8 cellular contexts compared by ENCODE assay signal in the genomic region with DNA sequence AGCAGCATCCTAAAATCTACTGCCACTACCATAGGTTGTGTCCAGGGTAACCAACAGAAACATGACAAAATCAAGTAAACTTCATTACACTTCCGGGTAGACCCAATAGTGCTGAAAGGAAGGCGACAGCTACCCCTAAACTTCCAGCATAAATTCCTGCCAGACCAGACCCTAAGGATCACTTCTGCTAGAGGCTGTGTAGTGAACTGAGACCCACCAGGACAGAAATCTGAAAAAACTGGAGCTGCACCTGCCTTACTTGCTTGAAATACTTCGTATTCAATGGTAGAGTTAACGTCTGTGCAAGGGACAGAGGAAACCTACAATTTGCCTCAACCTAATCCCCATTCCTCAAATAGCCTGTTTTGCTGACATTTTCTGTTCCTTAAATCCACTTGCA. TPM values are rescaled to one million over a fixed set of nuclear protein-coding genes. Genes with fewer than 3 reads are reported as not detected.
A peak's percentile ranks its signal among the peaks of the same experiment; 100 is the strongest.
DNase-seq lines count a peak whose midpoint lies in the region; ATAC-seq, FAIRE-seq and TF ChIP-seq lines count a peak whose summit lies in the region.

No MANE protein-coding gene starts in this region.

- H3K27ac Mint-ChIP-seq in astrocyte (ENCODE audit: unreplicated experiment), result peak overlapping the region; percentile 96
- peak overlapping the region; percentile 96 to 98 (median 98) for H3K27ac Mint-ChIP-seq in nephron

- no peak for ATAC-seq in GM19467 (IDR thresholded peaks at IDR 0.05; ENCODE audit: unreplicated experiment)
- ATAC-seq in HG02973 (IDR thresholded peaks at IDR 0.05; ENCODE audit: unreplicated experiment), result no peak

- peaks cover 84% of the 10 kb centered on the region for H3K79me2 ChIP-seq in astrocyte (ENCODE audit: insufficient read depth, low read length)

- H3K4me3 Mint-ChIP-seq in astrocyte (ENCODE audit: unreplicated experiment) (peak overlapping the region; percentile 84), nephron (peak overlapping the region; percentile 83 to 92 (median 85))

- H3K27me3 Mint-ChIP-seq in astrocyte (ENCODE audit: low read depth, unreplicated experiment), result no peaks in the 10 kb centered on the region
- no peaks in the 10 kb centered on the region for H3K27me3 Mint-ChIP-seq in nephron (ENCODE audit: low read depth)

- TF ChIP-seq CTCF in astrocyte (IDR thresholded peaks at IDR 0.05; ENCODE audit: insufficient read depth, low read depth, low read length) (no peak), nephron (IDR thresholded peaks at IDR 0.05; ENCODE audit: unreplicated experiment in 3 of 3) (no peak)

- peaks cover 23% of the 10 kb centered on the region for H3K36me3 ChIP-seq in astrocyte (ENCODE audit: insufficient read depth, low read length)

- H3K4me1 ChIP-seq in astrocyte (ENCODE audit: insufficient read depth, low read length), result peaks cover 31% of the 10 kb centered on the region

- no peak overlapping the region for H2AFZ ChIP-seq in astrocyte (ENCODE audit: low read depth, low read length)

- peaks cover 19% of the 10 kb centered on the region for H4K20me1 ChIP-seq in astrocyte (ENCODE audit: insufficient read depth, low read length)

- DNase-seq in EL, result peak; percentile 10
- peak; percentile 7 for DNase-seq in KG1 (lab: John Stamatoyannopoulos, UW)
- no peak for DNase-seq in astrocyte (ENCODE audit: low read depth)
- no peak for DNase-seq in NCI-H2081 (lab: John Stamatoyannopoulos, UW)
- no peak for DNase-seq in SKM-1 treated with dmso at 0.1 percent for 144 hours (lab: John Stamatoyannopoulos, UW; ENCODE audit: unreplicated experiment)

- H3K36me3 Mint-ChIP-seq in astrocyte (ENCODE audit: low read depth, unreplicated experiment) (peaks cover 4% of the 10 kb centered on the region), nephron (ENCODE audit: low read depth) (peaks cover 39% of the 10 kb centered on the region)

- H3K9me3 ChIP-seq in astrocyte (ENCODE audit: insufficient read depth, low read depth, low read length), result no peaks in the 10 kb centered on the region

- H3K4me3 ChIP-seq in astrocyte (ENCODE audit: insufficient read depth, low read depth, low read length), result no peak overlapping the region

- H3K9me3 Mint-ChIP-seq in astrocyte (ENCODE audit: unreplicated experiment), result no peaks in the 10 kb centered on the region
- no peaks in the 10 kb centered on the region for H3K9me3 Mint-ChIP-seq in nephron

- no peaks in the 10 kb centered on the region for H3K27me3 ChIP-seq in astrocyte (ENCODE audit: insufficient read depth, low read length)

- H3K9ac ChIP-seq in astrocyte (ENCODE audit: low read length), result peak overlapping the region; percentile 98

- H3K27ac ChIP-seq in astrocyte (ENCODE audit: low read depth, low read length), result peak overlapping the region; percentile 99

- H3K4me1 Mint-ChIP-seq in astrocyte (ENCODE audit: low read depth, unreplicated experiment) (peaks cover 25% of the 10 kb centered on the region), nephron (peaks cover 70% of the 10 kb centered on the region)

- peak overlapping the region; percentile 89 for H3K4me2 ChIP-seq in astrocyte (ENCODE audit: low read length)

- FAIRE-seq in astrocyte (lab: Jason Lieb, UNC), result no peak

RNA-seq across cellular contexts. Expression of gene SECISBP2, which starts 1.0 kb away (rescaled TPM):
- 17.8 and 19.0 TPM in 2 replicates for total RNA-seq in astrocyte

RNA-seq across cellular contexts. Expression of gene CKS2, which starts 6.3 kb away (rescaled TPM):
- 47.0 and 69.9 TPM in 2 replicates for total RNA-seq in astrocyte

Comparison
In these comparisons a context has a peak if more than half of its experiments do, and no peak if none do; other contexts are left out.
1. DNase-seq: peak in EL (single experiment) and KG1 (single experiment); none in astrocyte (single experiment), NCI-H2081 (0 of 2) and SKM-1 treated with dmso at 0.1 percent for 144 hours (single experiment).